1 cellular context compared by ENCODE assay signal in the genomic region with DNA sequence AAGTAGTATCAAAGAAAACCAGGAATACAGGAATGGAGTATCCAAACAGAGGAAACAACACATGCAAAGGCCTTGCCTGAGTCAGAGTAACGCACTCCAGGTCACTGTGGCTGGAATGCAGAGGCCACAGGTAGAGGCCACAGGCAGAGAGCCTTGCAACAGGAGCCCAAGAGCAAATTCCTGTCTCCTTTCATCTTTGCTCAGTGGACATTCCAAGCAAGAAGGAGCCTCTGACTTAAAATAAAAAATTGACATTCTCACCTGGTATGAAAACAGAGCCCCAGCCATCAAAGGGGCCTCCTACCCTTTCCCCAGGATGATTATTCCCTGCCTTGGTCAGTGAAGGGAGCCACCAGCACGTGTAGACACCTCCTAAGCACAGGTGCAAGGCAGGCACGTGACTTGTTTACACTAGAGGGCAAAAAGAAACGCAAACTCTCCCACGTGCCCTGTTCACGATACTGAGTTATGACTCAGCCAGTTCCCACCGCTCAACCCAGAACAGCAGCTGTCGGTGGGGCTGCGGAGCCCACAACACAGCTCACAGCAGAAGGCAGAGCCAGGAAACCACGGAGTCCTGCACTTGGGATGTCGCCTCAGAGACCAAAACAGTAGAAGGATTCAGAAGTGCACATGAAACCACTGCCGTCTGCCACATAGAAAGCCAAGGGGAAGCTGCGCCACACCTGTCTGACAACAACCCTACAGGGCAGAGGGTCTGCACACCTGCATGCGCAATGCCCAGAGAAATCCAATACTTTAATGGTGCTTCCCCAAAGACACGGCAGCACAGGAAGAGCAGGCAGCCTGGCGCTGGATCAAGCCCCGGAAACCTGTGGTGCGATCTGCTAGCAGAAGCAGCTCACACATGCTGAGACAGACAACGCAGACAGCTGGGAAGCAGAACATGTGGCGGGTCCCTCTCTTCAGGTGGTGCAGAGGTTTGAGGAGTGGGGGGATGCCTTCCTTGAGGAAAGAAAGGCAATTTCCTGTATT.
A peak's percentile ranks its signal among the peaks of the same experiment; 100 is the strongest.
TF ChIP-seq lines count a peak whose summit lies in the region.

No MANE protein-coding gene starts in this region.

TF ChIP-seq in HepG2, 621 proteins besides CTCF, POLR2A, EP300 and RAD21 (continued from another document and continues in another):
- no peak for TF ChIP-seq KMT2A (CRISPR knock-in tag; IDR thresholded peaks at IDR 0.05)
- TF ChIP-seq MEF2D (CRISPR knock-in tag; IDR thresholded peaks at IDR 0.05): peak; percentile 68; the same call in 1 of the 2 replicates
- peak; percentile 74 for TF ChIP-seq NFE2L2 (IDR thresholded peaks at IDR 0.05; ENCODE audit: low read length)
- no peak for TF ChIP-seq TAF15 (IDR thresholded peaks at IDR 0.05; ENCODE audit: low read depth, low read length, poor library complexity, severe bottlenecking)
- TF ChIP-seq ZNF598 (CRISPR knock-in tag; IDR thresholded peaks at IDR 0.05; ENCODE audit: borderline replicate concordance): no peak; the same call in 1 of the 2 replicates
- no peak for TF ChIP-seq ZNF615 (CRISPR knock-in tag; IDR thresholded peaks at IDR 0.05; ENCODE audit: borderline replicate concordance)
- peak; percentile 84 for TF ChIP-seq YEATS4 (CRISPR knock-in tag; IDR thresholded peaks at IDR 0.05; ENCODE audit: borderline replicate concordance)
- TF ChIP-seq ZNF253 (CRISPR knock-in tag; IDR thresholded peaks at IDR 0.05; ENCODE audit: borderline replicate concordance): peak; percentile 79; the same call in 1 of the 2 replicates
- no peak for TF ChIP-seq RBAK (CRISPR knock-in tag; IDR thresholded peaks at IDR 0.05)
- TF ChIP-seq, protein P1, sequence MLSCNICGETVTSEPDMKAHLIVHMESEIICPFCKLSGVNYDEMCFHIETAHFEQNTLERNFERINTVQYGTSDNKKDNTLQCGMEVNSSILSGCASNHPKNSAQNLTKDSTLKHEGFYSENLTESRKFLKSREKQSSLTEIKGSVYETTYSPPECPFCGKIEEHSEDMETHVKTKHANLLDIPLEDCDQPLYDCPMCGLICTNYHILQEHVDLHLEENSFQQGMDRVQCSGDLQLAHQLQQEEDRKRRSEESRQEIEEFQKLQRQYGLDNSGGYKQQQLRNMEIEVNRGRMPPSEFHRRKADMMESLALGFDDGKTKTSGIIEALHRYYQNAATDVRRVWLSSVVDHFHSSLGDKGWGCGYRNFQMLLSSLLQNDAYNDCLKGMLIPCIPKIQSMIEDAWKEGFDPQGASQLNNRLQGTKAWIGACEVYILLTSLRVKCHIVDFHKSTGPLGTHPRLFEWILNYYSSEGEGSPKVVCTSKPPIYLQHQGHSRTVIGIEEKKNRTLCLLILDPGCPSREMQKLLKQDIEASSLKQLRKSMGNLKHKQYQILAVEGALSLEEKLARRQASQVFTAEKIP (CRISPR knock-in tag; IDR thresholded peaks at IDR 0.05; ENCODE audit: borderline replicate concordance): no peak
- no peak for TF ChIP-seq ZFP82 (CRISPR knock-in tag; IDR thresholded peaks at IDR 0.05; ENCODE audit: borderline replicate concordance)
- 0 out of 2 replicates have a peak, but pooled peaks have one; percentile 26 for TF ChIP-seq DNMT3B (CRISPR knock-in tag; conservative IDR thresholded peaks at IDR 0.05)
- no peak for TF ChIP-seq NAIF1 (CRISPR knock-in tag; IDR thresholded peaks at IDR 0.05; ENCODE audit: borderline replicate concordance)
- no peak for TF ChIP-seq CBX2 (IDR thresholded peaks at IDR 0.05; ENCODE audit: low read depth, low read length)
- no peak for TF ChIP-seq CBX2 (CRISPR knock-in tag; IDR thresholded peaks at IDR 0.05; ENCODE audit: low read depth)
- 0 out of 2 replicates have a peak, but pooled peaks have one; percentile 46 for TF ChIP-seq ZFP37 (CRISPR knock-in tag; IDR thresholded peaks at IDR 0.05; ENCODE audit: borderline replicate concordance)
- 0 out of 2 replicates have a peak, but pooled peaks have one; percentile 35 for TF ChIP-seq ZNF33B (CRISPR knock-in tag; IDR thresholded peaks at IDR 0.05)
- peak; percentile 82; the same call in 1 of the 2 replicates for TF ChIP-seq ZNF761 (CRISPR knock-in tag; conservative IDR thresholded peaks at IDR 0.05)
- no peak for TF ChIP-seq ZNF570 (CRISPR knock-in tag; IDR thresholded peaks at IDR 0.05; ENCODE audit: borderline replicate concordance)
- peak; percentile 79; the same call in 1 of the 2 replicates for TF ChIP-seq ZNF775 (CRISPR knock-in tag; IDR thresholded peaks at IDR 0.05; ENCODE audit: borderline replicate concordance)
- TF ChIP-seq, protein P2, sequence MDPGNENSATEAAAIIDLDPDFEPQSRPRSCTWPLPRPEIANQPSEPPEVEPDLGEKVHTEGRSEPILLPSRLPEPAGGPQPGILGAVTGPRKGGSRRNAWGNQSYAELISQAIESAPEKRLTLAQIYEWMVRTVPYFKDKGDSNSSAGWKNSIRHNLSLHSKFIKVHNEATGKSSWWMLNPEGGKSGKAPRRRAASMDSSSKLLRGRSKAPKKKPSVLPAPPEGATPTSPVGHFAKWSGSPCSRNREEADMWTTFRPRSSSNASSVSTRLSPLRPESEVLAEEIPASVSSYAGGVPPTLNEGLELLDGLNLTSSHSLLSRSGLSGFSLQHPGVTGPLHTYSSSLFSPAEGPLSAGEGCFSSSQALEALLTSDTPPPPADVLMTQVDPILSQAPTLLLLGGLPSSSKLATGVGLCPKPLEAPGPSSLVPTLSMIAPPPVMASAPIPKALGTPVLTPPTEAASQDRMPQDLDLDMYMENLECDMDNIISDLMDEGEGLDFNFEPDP (CRISPR knock-in tag; conservative IDR thresholded peaks at IDR 0.05): no peak
- TF ChIP-seq HDAC1 (CRISPR knock-in tag; IDR thresholded peaks at IDR 0.05): no peak; the same call in none of the 2 replicates
- TF ChIP-seq NR2F6 (IDR thresholded peaks at IDR 0.05): peak; percentile 89
- TF ChIP-seq NR2F6 (CRISPR knock-in tag; IDR thresholded peaks at IDR 0.05): peak; percentile 87
- TF ChIP-seq, protein P3, sequence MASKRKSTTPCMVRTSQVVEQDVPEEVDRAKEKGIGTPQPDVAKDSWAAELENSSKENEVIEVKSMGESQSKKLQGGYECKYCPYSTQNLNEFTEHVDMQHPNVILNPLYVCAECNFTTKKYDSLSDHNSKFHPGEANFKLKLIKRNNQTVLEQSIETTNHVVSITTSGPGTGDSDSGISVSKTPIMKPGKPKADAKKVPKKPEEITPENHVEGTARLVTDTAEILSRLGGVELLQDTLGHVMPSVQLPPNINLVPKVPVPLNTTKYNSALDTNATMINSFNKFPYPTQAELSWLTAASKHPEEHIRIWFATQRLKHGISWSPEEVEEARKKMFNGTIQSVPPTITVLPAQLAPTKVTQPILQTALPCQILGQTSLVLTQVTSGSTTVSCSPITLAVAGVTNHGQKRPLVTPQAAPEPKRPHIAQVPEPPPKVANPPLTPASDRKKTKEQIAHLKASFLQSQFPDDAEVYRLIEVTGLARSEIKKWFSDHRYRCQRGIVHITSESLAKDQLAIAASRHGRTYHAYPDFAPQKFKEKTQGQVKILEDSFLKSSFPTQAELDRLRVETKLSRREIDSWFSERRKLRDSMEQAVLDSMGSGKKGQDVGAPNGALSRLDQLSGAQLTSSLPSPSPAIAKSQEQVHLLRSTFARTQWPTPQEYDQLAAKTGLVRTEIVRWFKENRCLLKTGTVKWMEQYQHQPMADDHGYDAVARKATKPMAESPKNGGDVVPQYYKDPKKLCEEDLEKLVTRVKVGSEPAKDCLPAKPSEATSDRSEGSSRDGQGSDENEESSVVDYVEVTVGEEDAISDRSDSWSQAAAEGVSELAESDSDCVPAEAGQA (IDR thresholded peaks at IDR 0.05; ENCODE audit: low read depth): no peak
- TF ChIP-seq, protein P3 (CRISPR knock-in tag; IDR thresholded peaks at IDR 0.05; ENCODE audit: borderline replicate concordance): no peak
- peak; percentile 50; the same call in 1 of the 2 replicates for TF ChIP-seq NFE2L1 (CRISPR knock-in tag; IDR thresholded peaks at IDR 0.05; ENCODE audit: borderline replicate concordance)
- no peak for TF ChIP-seq ZNF121 (CRISPR knock-in tag; IDR thresholded peaks at IDR 0.05)
- TF ChIP-seq, protein P4, sequence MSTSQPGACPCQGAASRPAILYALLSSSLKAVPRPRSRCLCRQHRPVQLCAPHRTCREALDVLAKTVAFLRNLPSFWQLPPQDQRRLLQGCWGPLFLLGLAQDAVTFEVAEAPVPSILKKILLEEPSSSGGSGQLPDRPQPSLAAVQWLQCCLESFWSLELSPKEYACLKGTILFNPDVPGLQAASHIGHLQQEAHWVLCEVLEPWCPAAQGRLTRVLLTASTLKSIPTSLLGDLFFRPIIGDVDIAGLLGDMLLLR (CRISPR knock-in tag; IDR thresholded peaks at IDR 0.05): no peak
- TF ChIP-seq MED1 (CRISPR knock-in tag; IDR thresholded peaks at IDR 0.05): peak; percentile 97
- TF ChIP-seq HNRNPLL (IDR thresholded peaks at IDR 0.05; ENCODE audit: low read depth, low read length, poor library complexity, severe bottlenecking): no peak
- peak; percentile 48; the same call in 1 of the 2 replicates for TF ChIP-seq KDM6A (CRISPR knock-in tag; IDR thresholded peaks at IDR 0.05; ENCODE audit: low read depth)
- TF ChIP-seq ZSCAN21 (CRISPR knock-in tag; IDR thresholded peaks at IDR 0.05; ENCODE audit: borderline replicate concordance): peak; percentile 86; the same call in 1 of the 2 replicates
- no peak for TF ChIP-seq GPN1 (CRISPR knock-in tag; IDR thresholded peaks at IDR 0.05; ENCODE audit: borderline replicate concordance)
- no peak for TF ChIP-seq ZNF337 (CRISPR knock-in tag; IDR thresholded peaks at IDR 0.05; ENCODE audit: borderline replicate concordance, low read depth)
- TF ChIP-seq, protein P5, sequence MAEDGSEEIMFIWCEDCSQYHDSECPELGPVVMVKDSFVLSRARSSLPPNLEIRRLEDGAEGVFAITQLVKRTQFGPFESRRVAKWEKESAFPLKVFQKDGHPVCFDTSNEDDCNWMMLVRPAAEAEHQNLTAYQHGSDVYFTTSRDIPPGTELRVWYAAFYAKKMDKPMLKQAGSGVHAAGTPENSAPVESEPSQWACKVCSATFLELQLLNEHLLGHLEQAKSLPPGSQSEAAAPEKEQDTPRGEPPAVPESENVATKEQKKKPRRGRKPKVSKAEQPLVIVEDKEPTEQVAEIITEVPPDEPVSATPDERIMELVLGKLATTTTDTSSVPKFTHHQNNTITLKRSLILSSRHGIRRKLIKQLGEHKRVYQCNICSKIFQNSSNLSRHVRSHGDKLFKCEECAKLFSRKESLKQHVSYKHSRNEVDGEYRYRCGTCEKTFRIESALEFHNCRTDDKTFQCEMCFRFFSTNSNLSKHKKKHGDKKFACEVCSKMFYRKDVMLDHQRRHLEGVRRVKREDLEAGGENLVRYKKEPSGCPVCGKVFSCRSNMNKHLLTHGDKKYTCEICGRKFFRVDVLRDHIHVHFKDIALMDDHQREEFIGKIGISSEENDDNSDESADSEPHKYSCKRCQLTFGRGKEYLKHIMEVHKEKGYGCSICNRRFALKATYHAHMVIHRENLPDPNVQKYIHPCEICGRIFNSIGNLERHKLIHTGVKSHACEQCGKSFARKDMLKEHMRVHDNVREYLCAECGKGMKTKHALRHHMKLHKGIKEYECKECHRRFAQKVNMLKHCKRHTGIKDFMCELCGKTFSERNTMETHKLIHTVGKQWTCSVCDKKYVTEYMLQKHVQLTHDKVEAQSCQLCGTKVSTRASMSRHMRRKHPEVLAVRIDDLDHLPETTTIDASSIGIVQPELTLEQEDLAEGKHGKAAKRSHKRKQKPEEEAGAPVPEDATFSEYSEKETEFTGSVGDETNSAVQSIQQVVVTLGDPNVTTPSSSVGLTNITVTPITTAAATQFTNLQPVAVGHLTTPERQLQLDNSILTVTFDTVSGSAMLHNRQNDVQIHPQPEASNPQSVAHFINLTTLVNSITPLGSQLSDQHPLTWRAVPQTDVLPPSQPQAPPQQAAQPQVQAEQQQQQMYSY (CRISPR knock-in tag; IDR thresholded peaks at IDR 0.05): peak; percentile 97
- TF ChIP-seq ZNF670 (CRISPR knock-in tag; IDR thresholded peaks at IDR 0.05; ENCODE audit: borderline replicate concordance): peak; percentile 48; the same call in 1 of the 2 replicates
- peak; percentile 87 for TF ChIP-seq MXD4 (CRISPR knock-in tag; IDR thresholded peaks at IDR 0.05)
- peak; percentile 83; the same call in 1 of the 2 replicates for TF ChIP-seq ZSCAN9 (CRISPR knock-in tag; IDR thresholded peaks at IDR 0.05; ENCODE audit: borderline replicate concordance)
- peak; percentile 54; the same call in 1 of the 2 replicates for TF ChIP-seq TAF1 (CRISPR knock-in tag; IDR thresholded peaks at IDR 0.05)
- TF ChIP-seq SRSF1 (optimal IDR thresholded peaks at IDR 0.05; ENCODE audit: low read depth, low read length): no peak
- no peak; the same call in 1 of the 2 replicates for TF ChIP-seq ELF1 (CRISPR knock-in tag; IDR thresholded peaks at IDR 0.05)
- TF ChIP-seq ZFP62 (CRISPR knock-in tag; IDR thresholded peaks at IDR 0.05): 0 out of 2 replicates have a peak, but pooled peaks have one; percentile 47
- TF ChIP-seq, protein P6, sequence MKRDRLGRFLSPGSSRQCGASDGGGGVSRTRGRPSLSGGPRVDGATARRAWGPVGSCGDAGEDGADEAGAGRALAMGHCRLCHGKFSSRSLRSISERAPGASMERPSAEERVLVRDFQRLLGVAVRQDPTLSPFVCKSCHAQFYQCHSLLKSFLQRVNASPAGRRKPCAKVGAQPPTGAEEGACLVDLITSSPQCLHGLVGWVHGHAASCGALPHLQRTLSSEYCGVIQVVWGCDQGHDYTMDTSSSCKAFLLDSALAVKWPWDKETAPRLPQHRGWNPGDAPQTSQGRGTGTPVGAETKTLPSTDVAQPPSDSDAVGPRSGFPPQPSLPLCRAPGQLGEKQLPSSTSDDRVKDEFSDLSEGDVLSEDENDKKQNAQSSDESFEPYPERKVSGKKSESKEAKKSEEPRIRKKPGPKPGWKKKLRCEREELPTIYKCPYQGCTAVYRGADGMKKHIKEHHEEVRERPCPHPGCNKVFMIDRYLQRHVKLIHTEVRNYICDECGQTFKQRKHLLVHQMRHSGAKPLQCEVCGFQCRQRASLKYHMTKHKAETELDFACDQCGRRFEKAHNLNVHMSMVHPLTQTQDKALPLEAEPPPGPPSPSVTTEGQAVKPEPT (CRISPR knock-in tag; IDR thresholded peaks at IDR 0.05; ENCODE audit: low read depth): no peak
- 0 out of 2 replicates have a peak, but pooled peaks have one; percentile 61 for TF ChIP-seq ZNF468 (CRISPR knock-in tag; IDR thresholded peaks at IDR 0.05)
- no peak for TF ChIP-seq NR3C1 (CRISPR knock-in tag; IDR thresholded peaks at IDR 0.05)
- TF ChIP-seq ZSCAN30 (CRISPR knock-in tag; IDR thresholded peaks at IDR 0.05): no peak
- no peak for TF ChIP-seq ZNF234 (CRISPR knock-in tag; conservative IDR thresholded peaks at IDR 0.05)
- TF ChIP-seq MEIS1 (CRISPR knock-in tag; IDR thresholded peaks at IDR 0.05; ENCODE audit: borderline replicate concordance): peak; percentile 75; the same call in 1 of the 2 replicates
- TF ChIP-seq ATAD3A (CRISPR knock-in tag; IDR thresholded peaks at IDR 0.05): no peak
